In the genomic region with DNA sequence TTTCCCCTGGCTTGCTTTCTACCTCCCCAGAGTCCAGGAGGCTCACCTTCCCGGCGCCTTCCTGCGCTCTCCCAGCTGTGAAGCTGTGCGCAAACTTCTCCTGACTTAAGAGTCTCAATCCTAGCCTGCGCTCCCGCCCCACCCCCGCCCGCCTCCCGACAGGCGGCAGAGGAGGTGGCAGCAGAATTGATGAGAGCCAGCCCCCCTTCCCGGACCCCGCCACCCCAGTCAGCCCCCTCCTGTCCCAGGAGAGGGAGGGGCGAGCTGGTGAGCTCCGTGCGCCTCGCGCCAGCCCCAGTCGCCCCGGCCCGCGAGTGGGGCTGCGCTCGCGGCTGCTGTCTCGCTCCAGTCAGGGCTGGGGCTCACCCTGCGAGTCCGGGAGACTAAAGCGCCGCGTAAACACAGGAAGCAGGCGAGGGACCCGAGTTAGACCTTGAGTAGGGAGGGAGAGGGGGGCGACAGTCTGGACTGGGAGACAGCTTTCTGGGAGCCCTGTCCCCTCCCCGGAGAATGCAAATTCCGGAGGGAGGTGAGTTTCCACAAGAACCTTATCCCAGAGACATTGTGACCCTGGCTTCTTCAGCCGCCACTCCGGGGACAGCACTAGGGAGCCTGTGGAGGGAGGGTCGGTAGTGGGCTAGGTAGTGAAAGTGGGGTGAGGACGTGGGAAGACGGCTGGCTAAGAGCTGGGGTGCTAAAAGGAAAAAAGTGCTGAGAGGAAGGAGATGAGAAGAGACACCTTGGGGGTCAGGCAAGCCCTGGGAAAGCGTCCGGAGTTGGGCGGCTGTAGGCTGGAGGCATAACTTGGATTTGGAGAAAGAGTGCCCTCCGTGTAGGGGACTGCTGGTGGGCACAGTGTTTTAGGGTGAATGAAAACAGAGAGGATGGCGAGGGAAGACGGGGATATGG, we compare ENCODE assay signal across 9 cellular contexts. TPM values are rescaled to one million over a fixed set of nuclear protein-coding genes. Genes with fewer than 3 reads are reported as not detected.
A peak's percentile ranks its signal among the peaks of the same experiment; 100 is the strongest.
DNase-seq lines count a peak whose midpoint lies in the region; ATAC-seq and TF ChIP-seq lines count a peak whose summit lies in the region.
"Had no signal": no experiment of that assay in that cellular context is flagged by ENCODE, and none has a peak within 500 bp of the region (broad histone marks: within the 10 kb centered on the region; RNA-seq: fewer than 3 reads in every experiment).

A gene (minus strand): TSS at position 79 of the 909 bp plus-strand sequence. CDS start 87,743 bp downstream, outside the sequence.

- intact Hi-C loops in sciatic nerve (cut with DNase I), result no loop called here

- no peak for TF ChIP-seq POLR2A in erythroblast (IDR thresholded peaks at IDR 0.05; ENCODE audit: low read length)

- ATAC-seq in sciatic nerve, result peak; percentile 54
- no peak for ATAC-seq in HG02588 (IDR thresholded peaks at IDR 0.05; ENCODE audit: unreplicated experiment)
- ATAC-seq: esophagus mucosa had no signal

- H3K36me3 ChIP-seq in SJCRH30 (no peaks in the 10 kb centered on the region), iPS-18a (ENCODE audit: control insufficient read depth, low read depth, low read length) (no peaks in the 10 kb centered on the region)

- H3K27ac ChIP-seq in SJCRH30 (peak within 1 kb of the TSS; percentile 8; the same call in 1 of the 2 replicates), iPS-18a (ENCODE audit: low read length) (no peak within 1 kb of the TSS)

- H3K4me1 ChIP-seq in SJCRH30 (no peaks in the 10 kb centered on the region), iPS-18a (ENCODE audit: control insufficient read depth, low read depth, low read length) (no peaks in the 10 kb centered on the region)

- DNase-seq in DMS53 (lab: John Stamatoyannopoulos, UW) (peak; percentile 71), DMS53 treated with DMSO at 0.1 percent for 48 hours (lab: John Stamatoyannopoulos, UW; ENCODE audit: unreplicated experiment) (no peak), SJCRH30 (peak; percentile 67 to 69), sciatic nerve (ENCODE audit: low spot score) (no peak), erythroblast (lab: John Stamatoyannopoulos, UW) (no peak)
- no peak for DNase-seq in stimulated activated naive CD4-positive, alpha-beta T cell (lab: John Stamatoyannopoulos, UW)

- H3K9me3 ChIP-seq in SJCRH30 (replicated peaks) (no peaks in the 10 kb centered on the region), iPS-18a (ENCODE audit: control insufficient read depth, low read depth, low read length) (no peaks in the 10 kb centered on the region)

- H3K9ac ChIP-seq in iPS-18a (ENCODE audit: low read length), result no peak within 1 kb of the TSS

- peak within 1 kb of the TSS; percentile 69 for H3K4me3 ChIP-seq in SJCRH30
- peak within 1 kb of the TSS; percentile 69 for H3K4me3 ChIP-seq in iPS-18a (ENCODE audit: low read length)

- H3K27me3 ChIP-seq in SJCRH30 (no peaks in the 10 kb centered on the region), iPS-18a (ENCODE audit: control insufficient read depth, insufficient read depth, low read length) (peaks cover 60% of the 10 kb centered on the region)

RNA-seq across cellular contexts. Expression of the gene that starts here (rescaled TPM):
- 1.3 and 1.9 TPM in 2 replicates for total RNA-seq in SJCRH30 (2014; rRNA removed; shearing (Covaris generic))
- total RNA-seq in sciatic nerve, result 0.62 TPM
- total RNA-seq: esophagus mucosa had no signal

Comparison
In these comparisons a context has a peak if more than half of its experiments do, and no peak if none do; other contexts are left out.
1. DNase-seq: peak in DMS53 (single experiment) and SJCRH30 (2 of 2); none in DMS53 treated with DMSO at 0.1 percent for 48 hours (single experiment), sciatic nerve (single experiment), stimulated activated naive CD4-positive, alpha-beta T cell (0 of 6) and erythroblast (0 of 2).
2. Peak in ATAC-seq in sciatic nerve; RNA of the gene not detected or under 1 TPM.